Comparison of ENCODE assay signal across 8 cellular contexts in genomic region chr1:239387304-239388231, GRCh38. TPM values are rescaled to one million over a fixed set of nuclear protein-coding genes. Genes with fewer than 3 reads are reported as not detected.
A peak's percentile ranks its signal among the peaks of the same experiment; 100 is the strongest.
DNase-seq lines count a peak whose midpoint lies in the region; ATAC-seq and TF ChIP-seq lines count a peak whose summit lies in the region.

No MANE protein-coding gene starts in this region.

- H3K27me3 Mint-ChIP-seq in activated CD4-positive, alpha-beta T cell treated with anti-CD3 and anti-CD28 coated beads, Interleukin-2, amount 10 ng/mL, durations not matched to agents 7 days and 5 days: peaks cover 71% of the 10 kb centered on the region
- peaks cover 69% of the 10 kb centered on the region for H3K27me3 Mint-ChIP-seq in activated naive CD8-positive, alpha-beta T cell treated with anti-CD3 and anti-CD28 coated beads, Interleukin-2, amount 10 ng/mL, durations not matched to agents 7 days and 5 days

- H3K4me1 ChIP-seq in tibial artery: peaks cover 0 to 20% (median 18%) of the 10 kb centered on the region in 4 donors

- no peaks in the 10 kb centered on the region for H3K9me3 ChIP-seq in tibial artery

- peak overlapping the region; percentile 62 for H3K27ac Mint-ChIP-seq in activated CD4-positive, alpha-beta T cell treated with anti-CD3 and anti-CD28 coated beads, Interleukin-2, amount 10 ng/mL, durations not matched to agents 7 days and 5 days
- H3K27ac Mint-ChIP-seq in activated naive CD8-positive, alpha-beta T cell treated with anti-CD3 and anti-CD28 coated beads, Interleukin-2, amount 10 ng/mL, durations not matched to agents 7 days and 5 days: no peak overlapping the region

- no peaks in the 10 kb centered on the region for H3K36me3 ChIP-seq in tibial artery

- intact Hi-C loops in tibial artery (cut with DNase I; ENCODE audit: low total_unique reads): no loop called here

- no peak overlapping the region for H3K27ac ChIP-seq in tibial artery

- CTCF ChIA-PET in activated CD4-positive, alpha-beta T cell treated with anti-CD3 and anti-CD28 coated beads, Interleukin-2, amount 10 ng/mL, durations not matched to agents 7 days and 5 days (lab: Charles Lee): no interaction called here

- DNase-seq in activated CD4-positive, alpha-beta T cell treated with anti-CD3 and anti-CD28 coated beads, Interleukin-2, amount 10 ng/mL, durations not matched to agents 7 days and 5 days: no peak
- DNase-seq in activated CD4-positive, alpha-beta T cell treated with anti-CD3 and anti-CD28 coated beads for 1 hour: no peak
- peak; percentile 31 for DNase-seq in activated naive CD8-positive, alpha-beta T cell treated with anti-CD3 and anti-CD28 coated beads, Interleukin-2, amount 10 ng/mL, durations not matched to agents 7 days and 5 days
- DNase-seq in left kidney (ENCODE audit: low read depth, low spot score): peak; percentile 69
- no peak for DNase-seq in tibial artery
- DNase-seq in glomerular visceral epithelial cell (ENCODE audit: extremely low spot score): no peak
- DNase-seq in stimulated activated naive CD4-positive, alpha-beta T cell treated with Interleukin-2 at 50 U/mL for 16 hours (lab: John Stamatoyannopoulos, UW): no peak

- peak overlapping the region; percentile 43 to 47 for H3K4me3 ChIP-seq in tibial artery

- H3K4me1 Mint-ChIP-seq in activated CD4-positive, alpha-beta T cell treated with anti-CD3 and anti-CD28 coated beads, Interleukin-2, amount 10 ng/mL, durations not matched to agents 7 days and 5 days: peaks cover 29% of the 10 kb centered on the region
- H3K4me1 Mint-ChIP-seq in activated naive CD8-positive, alpha-beta T cell treated with anti-CD3 and anti-CD28 coated beads, Interleukin-2, amount 10 ng/mL, durations not matched to agents 7 days and 5 days: peaks cover 20% of the 10 kb centered on the region

- H3K4me3 Mint-ChIP-seq in activated CD4-positive, alpha-beta T cell treated with anti-CD3 and anti-CD28 coated beads, Interleukin-2, amount 10 ng/mL, durations not matched to agents 7 days and 5 days: peak overlapping the region; percentile 69
- H3K4me3 Mint-ChIP-seq in activated naive CD8-positive, alpha-beta T cell treated with anti-CD3 and anti-CD28 coated beads, Interleukin-2, amount 10 ng/mL, durations not matched to agents 7 days and 5 days: peak overlapping the region; percentile 88

- peaks cover 3% of the 10 kb centered on the region for H3K9me3 Mint-ChIP-seq in activated CD4-positive, alpha-beta T cell treated with anti-CD3 and anti-CD28 coated beads, Interleukin-2, amount 10 ng/mL, durations not matched to agents 7 days and 5 days
- peaks cover 2% of the 10 kb centered on the region for H3K9me3 Mint-ChIP-seq in activated naive CD8-positive, alpha-beta T cell treated with anti-CD3 and anti-CD28 coated beads, Interleukin-2, amount 10 ng/mL, durations not matched to agents 7 days and 5 days

- peak; percentile 46 for ATAC-seq in activated naive CD8-positive, alpha-beta T cell treated with anti-CD3 and anti-CD28 coated beads, Interleukin-2, amount 10 ng/mL, durations not matched to agents 7 days and 5 days (ENCODE audit: low read depth)
- ATAC-seq in activated CD4-positive, CD25-positive, alpha-beta regulatory T cell treated with anti-CD3 and anti-CD28 coated beads, Interleukin-2, amount 50 U/mL, for 24 hours: no peak

- POLR2A ChIA-PET in activated CD4-positive, alpha-beta T cell treated with anti-CD3 and anti-CD28 coated beads, Interleukin-2, amount 10 ng/mL, durations not matched to agents 7 days and 5 days (lab: Charles Lee): no interaction called here
- POLR2A ChIA-PET in activated naive CD8-positive, alpha-beta T cell treated with anti-CD3 and anti-CD28 coated beads, Interleukin-2, amount 10 ng/mL, durations not matched to agents 7 days and 5 days (lab: Charles Lee): no interaction called here

- TF ChIP-seq CTCF in tibial artery (IDR thresholded peaks at IDR 0.05): no peak

- H3K36me3 Mint-ChIP-seq in activated CD4-positive, alpha-beta T cell treated with anti-CD3 and anti-CD28 coated beads, Interleukin-2, amount 10 ng/mL, durations not matched to agents 7 days and 5 days (ENCODE audit: low read depth): no peaks in the 10 kb centered on the region
- no peaks in the 10 kb centered on the region for H3K36me3 Mint-ChIP-seq in activated naive CD8-positive, alpha-beta T cell treated with anti-CD3 and anti-CD28 coated beads, Interleukin-2, amount 10 ng/mL, durations not matched to agents 7 days and 5 days

- peaks cover 0 to 39% of the 10 kb centered on the region in 2 donors for H3K27me3 ChIP-seq in tibial artery

RNA-seq across cellular contexts. Expression of gene CHRM3, which starts 1.2 kb away (rescaled TPM):
- total RNA-seq in activated CD4-positive, alpha-beta T cell treated with anti-CD3 and anti-CD28 coated beads, Interleukin-2, amount 10 ng/mL, durations not matched to agents 7 days and 5 days: under 1 TPM; 0.05 to 0.27 TPM
- under 1 TPM; 0.20 to 0.58 TPM for total RNA-seq in activated naive CD8-positive, alpha-beta T cell treated with anti-CD3 and anti-CD28 coated beads, Interleukin-2, amount 10 ng/mL, durations not matched to agents 7 days and 5 days

Comparison
In these comparisons a context has a peak if more than half of its experiments do, and no peak if none do; other contexts are left out.
1. DNase-seq: peak in activated naive CD8-positive, alpha-beta T cell treated with anti-CD3 and anti-CD28 coated beads, Interleukin-2, amount 10 ng/mL, durations not matched to agents 7 days and 5 days (single experiment) and left kidney (single experiment); none in activated CD4-positive, alpha-beta T cell treated with anti-CD3 and anti-CD28 coated beads, Interleukin-2, amount 10 ng/mL, durations not matched to agents 7 days and 5 days (single experiment), activated CD4-positive, alpha-beta T cell treated with anti-CD3 and anti-CD28 coated beads for 1 hour (single experiment), tibial artery (0 of 2), glomerular visceral epithelial cell (single experiment) and stimulated activated naive CD4-positive, alpha-beta T cell treated with Interleukin-2 at 50 U/mL for 16 hours (single experiment).